In the genomic region with DNA sequence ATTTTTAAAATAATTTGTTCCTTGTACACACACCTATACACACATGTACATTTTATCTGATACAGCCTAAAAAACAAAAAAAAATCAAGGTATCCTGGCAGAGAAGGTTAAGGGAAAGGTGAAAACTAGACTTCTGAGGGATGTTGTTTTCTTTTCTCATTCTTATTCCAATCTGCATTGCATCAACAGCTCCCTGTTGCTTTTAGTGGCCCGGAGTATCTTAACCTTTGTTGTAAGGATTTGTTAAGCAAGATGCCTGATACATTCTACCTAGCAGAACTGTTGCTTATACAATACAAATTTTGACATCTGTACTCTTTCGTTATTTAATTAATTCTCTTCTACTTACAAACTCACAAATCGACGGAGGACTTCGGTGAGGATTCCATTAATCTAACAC, we compare ENCODE assay signal across 31 cellular contexts.
"Had no signal": no experiment of that assay in that cellular context is flagged by ENCODE, and none has a peak within 500 bp of the region (broad histone marks: within the 10 kb centered on the region; RNA-seq: fewer than 3 reads in every experiment).

No MANE protein-coding gene starts in this region.

- H3K4me1 Mint-ChIP-seq: activated CD4-positive, alpha-beta memory T cell treated with anti-CD3 and anti-CD28 coated beads, Interleukin-2, amount 10 ng/mL, durations not matched to agents 7 days and 5 days; activated CD4-positive, alpha-beta T cell treated with anti-CD3 and anti-CD28 coated beads, Interleukin-2, amount 10 ng/mL, durations not matched to agents 7 days and 5 days; activated naive CD4-positive, alpha-beta T cell treated with anti-CD3 and anti-CD28 coated beads, Interleukin-2, amount 10 ng/mL, durations not matched to agents 7 days and 5 days; activated naive CD8-positive, alpha-beta T cell treated with anti-CD3 and anti-CD28 coated beads, Interleukin-2, amount 10 ng/mL, durations not matched to agents 7 days and 5 days; central memory CD8-positive, alpha-beta T cell; T-helper 17 cell had no signal

- H3K27ac ChIP-seq: ascending aorta, brain microvascular endothelial cell, esophagus muscularis mucosa had no signal

- H3K9me3 ChIP-seq: ascending aorta had no signal

- H3K4me3 Mint-ChIP-seq: activated CD4-positive, alpha-beta memory T cell treated with anti-CD3 and anti-CD28 coated beads, Interleukin-2, amount 10 ng/mL, durations not matched to agents 7 days and 5 days; activated CD4-positive, alpha-beta T cell treated with anti-CD3 and anti-CD28 coated beads, Interleukin-2, amount 10 ng/mL, durations not matched to agents 7 days and 5 days; activated naive CD4-positive, alpha-beta T cell treated with anti-CD3 and anti-CD28 coated beads, Interleukin-2, amount 10 ng/mL, durations not matched to agents 7 days and 5 days; activated naive CD8-positive, alpha-beta T cell treated with anti-CD3 and anti-CD28 coated beads, Interleukin-2, amount 10 ng/mL, durations not matched to agents 7 days and 5 days; activated T-cell treated with anti-CD3 and anti-CD28 coated beads, Interleukin-2, amount 50 U/mL, for 24 hours; activated T-cell treated with anti-CD3 and anti-CD28 coated beads, Interleukin-2, amount 50 U/mL, for 72 hours; central memory CD8-positive, alpha-beta T cell; effector memory CD8-positive, alpha-beta T cell; T-helper 17 cell; T-helper 2 cell treated with Interferon-gamma antibody and Interleukin-4, amounts not matched to agents 5 μg/mL and 100 μg/mL, for 36 hours had no signal

- DNase-seq: activated CD4-positive, alpha-beta memory T cell treated with anti-CD3 and anti-CD28 coated beads, Interleukin-2, amount 10 ng/mL, durations not matched to agents 7 days and 5 days; activated CD4-positive, alpha-beta T cell treated with anti-CD3 and anti-CD28 coated beads for 1 hour; activated CD4-positive, alpha-beta T cell treated with anti-CD3 and anti-CD28 coated beads for 4 hours; activated CD4-positive, alpha-beta T cell treated with anti-CD3 and anti-CD28 coated beads, Interleukin-2, amount 10 ng/mL, durations not matched to agents 7 days and 5 days; activated CD4-positive, alpha-beta T cell treated with anti-CD3 and anti-CD28 coated beads, Interleukin-2, amount 50 U/mL, for 4 hours; activated CD8-positive, alpha-beta memory T cell treated with anti-CD3 and anti-CD28 coated beads, Interleukin-2, amount 50 U/mL, for 48 hours; activated gamma-delta T cell; activated naive CD4-positive, alpha-beta T cell; activated naive CD4-positive, alpha-beta T cell treated with anti-CD3 and anti-CD28 coated beads, Interleukin-2, amount 10 ng/mL, durations not matched to agents 7 days and 5 days; activated naive CD8-positive, alpha-beta T cell treated with anti-CD3 and anti-CD28 coated beads, Interleukin-2, amount 10 ng/mL, durations not matched to agents 7 days and 5 days; activated T-cell treated with anti-CD3 and anti-CD28 coated beads for 4 hours; activated T-cell treated with anti-CD3 and anti-CD28 coated beads, Interleukin-2, amount 50 U/mL, for 24 hours; activated T-cell treated with anti-CD3 and anti-CD28 coated beads, Interleukin-2, amount 50 U/mL, for 72 hours; brain microvascular endothelial cell; cortex of kidney; dermis blood vessel endothelial cell; effector CD4-positive, alpha-beta T cell; effector memory CD8-positive, alpha-beta T cell; erythroblast; foreskin melanocyte; head of caudate nucleus; T-helper 1 cell; T-helper 17 cell; T1000 had no signal

- H3K36me3 ChIP-seq: ascending aorta, brain microvascular endothelial cell, esophagus muscularis mucosa had no signal

- H3K27me3 Mint-ChIP-seq: activated CD4-positive, alpha-beta memory T cell treated with anti-CD3 and anti-CD28 coated beads, Interleukin-2, amount 10 ng/mL, durations not matched to agents 7 days and 5 days; activated CD4-positive, alpha-beta T cell treated with anti-CD3 and anti-CD28 coated beads, Interleukin-2, amount 10 ng/mL, durations not matched to agents 7 days and 5 days; activated naive CD4-positive, alpha-beta T cell treated with anti-CD3 and anti-CD28 coated beads, Interleukin-2, amount 10 ng/mL, durations not matched to agents 7 days and 5 days; activated T-cell treated with anti-CD3 and anti-CD28 coated beads, Interleukin-2, amount 50 U/mL, for 24 hours; central memory CD8-positive, alpha-beta T cell; effector memory CD8-positive, alpha-beta T cell; T-helper 17 cell had no signal

- H3K27ac Mint-ChIP-seq: activated CD4-positive, alpha-beta memory T cell treated with anti-CD3 and anti-CD28 coated beads, Interleukin-2, amount 10 ng/mL, durations not matched to agents 7 days and 5 days; activated CD4-positive, alpha-beta T cell treated with anti-CD3 and anti-CD28 coated beads, Interleukin-2, amount 10 ng/mL, durations not matched to agents 7 days and 5 days; activated naive CD4-positive, alpha-beta T cell treated with anti-CD3 and anti-CD28 coated beads, Interleukin-2, amount 10 ng/mL, durations not matched to agents 7 days and 5 days; activated naive CD4-positive, alpha-beta T cell treated with anti-CD3 and anti-CD28 coated beads, Interleukin-2, amount 50 U/mL, for 72 hours; activated naive CD8-positive, alpha-beta T cell treated with anti-CD3 and anti-CD28 coated beads, Interleukin-2, amount 10 ng/mL, durations not matched to agents 7 days and 5 days; activated T-cell treated with anti-CD3 and anti-CD28 coated beads, Interleukin-2, amount 50 U/mL, for 24 hours; activated T-cell treated with anti-CD3 and anti-CD28 coated beads, Interleukin-2, amount 50 U/mL, for 72 hours; effector memory CD8-positive, alpha-beta T cell; T-helper 17 cell; T-helper 2 cell treated with Interferon-gamma antibody and Interleukin-4, amounts not matched to agents 5 μg/mL and 100 μg/mL, for 36 hours had no signal

- FAIRE-seq: bronchial epithelial cell, colon had no signal

- H3K4me1 ChIP-seq: ascending aorta had no signal

- H3K27me3 ChIP-seq: ascending aorta, brain microvascular endothelial cell, esophagus muscularis mucosa had no signal

- H3K4me3 ChIP-seq: ascending aorta, esophagus muscularis mucosa had no signal

- ATAC-seq: activated naive CD4-positive, alpha-beta T cell treated with anti-CD3 and anti-CD28 coated beads, Interleukin-2, amount 50 U/mL, for 72 hours; activated T-cell treated with anti-CD3 and anti-CD28 coated beads, Interleukin-2, amount 50 U/mL, for 72 hours; effector memory CD8-positive, alpha-beta T cell; T-helper 17 cell had no signal

- H3K9me3 Mint-ChIP-seq: activated CD4-positive, alpha-beta T cell treated with anti-CD3 and anti-CD28 coated beads, Interleukin-2, amount 10 ng/mL, durations not matched to agents 7 days and 5 days; activated naive CD4-positive, alpha-beta T cell treated with anti-CD3 and anti-CD28 coated beads, Interleukin-2, amount 10 ng/mL, durations not matched to agents 7 days and 5 days; T-helper 2 cell treated with Interferon-gamma antibody and Interleukin-4, amounts not matched to agents 5 μg/mL and 100 μg/mL, for 36 hours had no signal

- H3K36me3 Mint-ChIP-seq: activated naive CD4-positive, alpha-beta T cell treated with anti-CD3 and anti-CD28 coated beads, Interleukin-2, amount 10 ng/mL, durations not matched to agents 7 days and 5 days; activated naive CD8-positive, alpha-beta T cell treated with anti-CD3 and anti-CD28 coated beads, Interleukin-2, amount 10 ng/mL, durations not matched to agents 7 days and 5 days had no signal
